ENCODE assay signal across 8 cellular contexts in genomic region chr9:126558051-126558665, GRCh38. TPM values are rescaled to one million over a fixed set of nuclear protein-coding genes. Genes with fewer than 3 reads are reported as not detected.
DNase-seq lines count a peak whose midpoint lies in the region; ATAC-seq and TF ChIP-seq lines count a peak whose summit lies in the region.

No MANE protein-coding gene starts in this region.

- no peak overlapping the region for H3K27ac ChIP-seq in esophagus squamous epithelium

- DNase-seq in AG20443 (ENCODE audit: low spot score) (peak; percentile 82), HAP-1 (ENCODE audit: low spot score in 2 of 2) (peak; percentile 46 to 77), NCI-H82 treated with DMSO at 0.1 percent for 48 hours (lab: John Stamatoyannopoulos, UW; ENCODE audit: unreplicated experiment) (peak; percentile 31), activated T-cell treated with anti-CD3 and anti-CD28 coated beads for 1 hour (ENCODE audit: low read depth) (peak; percentile 58), esophagus squamous epithelium (lab: John Stamatoyannopoulos, UW) (no peak), dedifferentiated amniotic fluid mesenchymal stem cell (ENCODE audit: extremely low spot score) (no peak)
- peak; percentile 63 to 66 for DNase-seq in stimulated activated naive CD8-positive, alpha-beta T cell treated with anti-CD3 and anti-CD28 coated beads, Interleukin-15, amount 100 ng/mL, for 72 hours

- intact Hi-C loops in esophagus squamous epithelium (cut with DNase I), result loop anchor here (5.0 kb wide), 1 partner anchor 56 kb away; no protein-coding TSS in a partner anchor

- no peak overlapping the region for H3K4me3 Mint-ChIP-seq in nephron
- no peak overlapping the region for H3K4me3 Mint-ChIP-seq in stimulated activated naive CD8-positive, alpha-beta T cell treated with anti-CD3 and anti-CD28 coated beads, Interleukin-15, amount 100 ng/mL, for 72 hours

- H3K27me3 ChIP-seq in HAP-1 (ENCODE audit: low read depth) (peaks cover 41% of the 10 kb centered on the region), esophagus squamous epithelium (peaks cover 0 to 48% (median 0%) of the 10 kb centered on the region in 4 donors)

- peak; percentile 84 for ATAC-seq in stimulated activated naive CD8-positive, alpha-beta T cell treated with anti-CD3 and anti-CD28 coated beads, Interleukin-15, amount 100 ng/mL, for 72 hours

- TF ChIP-seq POLR2A in esophagus squamous epithelium (IDR thresholded peaks at IDR 0.05), result no peak

- H3K4me1 Mint-ChIP-seq in nephron, result no peaks in the 10 kb centered on the region
- no peaks in the 10 kb centered on the region for H3K4me1 Mint-ChIP-seq in stimulated activated naive CD8-positive, alpha-beta T cell treated with anti-CD3 and anti-CD28 coated beads, Interleukin-15, amount 100 ng/mL, for 72 hours

- H3K27ac Mint-ChIP-seq in nephron, result no peak overlapping the region
- peak overlapping the region in 1 of 2 donors; percentile 29 for H3K27ac Mint-ChIP-seq in stimulated activated naive CD8-positive, alpha-beta T cell treated with anti-CD3 and anti-CD28 coated beads, Interleukin-15, amount 100 ng/mL, for 72 hours

- H3K27me3 Mint-ChIP-seq in nephron (ENCODE audit: low read depth), result peaks cover 48% of the 10 kb centered on the region
- peaks cover 45% of the 10 kb centered on the region for H3K27me3 Mint-ChIP-seq in stimulated activated naive CD8-positive, alpha-beta T cell treated with anti-CD3 and anti-CD28 coated beads, Interleukin-15, amount 100 ng/mL, for 72 hours

- 23 to 50% methylated on average over 1 to 2 of the region's 6 CpGs for WGBS in esophagus squamous epithelium, 2 donors

- in situ Hi-C loops in HAP-1 (cut with MboI; ENCODE audit: low sequenced_read_pairs), result loop anchor here (5.0 kb wide), 1 partner anchor 56 kb away; no protein-coding TSS in a partner anchor

- peak; percentile 93 to 97 (median 96) for TF ChIP-seq CTCF in esophagus squamous epithelium (IDR thresholded peaks at IDR 0.05)
- TF ChIP-seq CTCF in nephron (IDR thresholded peaks at IDR 0.05; ENCODE audit: unreplicated experiment in 3 of 3), result peak; percentile 86 to 87 (median 86)

- H3K4me3 ChIP-seq in HAP-1 (no peak overlapping the region), esophagus squamous epithelium (no peak overlapping the region)

- H3K36me3 Mint-ChIP-seq in nephron (ENCODE audit: low read depth), result no peaks in the 10 kb centered on the region

- H3K36me3 ChIP-seq in HAP-1 (replicated peaks) (no peaks in the 10 kb centered on the region), esophagus squamous epithelium (no peaks in the 10 kb centered on the region)

- H3K9me3 ChIP-seq in HAP-1 (no peaks in the 10 kb centered on the region), esophagus squamous epithelium (no peaks in the 10 kb centered on the region)

- H3K4me1 ChIP-seq in HAP-1 (no peaks in the 10 kb centered on the region), esophagus squamous epithelium (no peaks in the 10 kb centered on the region)

- H3K9me3 Mint-ChIP-seq in nephron, result no peaks in the 10 kb centered on the region
- no peaks in the 10 kb centered on the region for H3K9me3 Mint-ChIP-seq in stimulated activated naive CD8-positive, alpha-beta T cell treated with anti-CD3 and anti-CD28 coated beads, Interleukin-15, amount 100 ng/mL, for 72 hours

RNA-seq across cellular contexts. Expression of gene LMX1B, which starts 55.6 kb away (rescaled TPM):
- under 1 TPM in 1 of 4 donors, not detected in 3; 0.23 TPM for total RNA-seq in esophagus squamous epithelium

Comparison
In these comparisons a context has a peak if more than half of its experiments do, and no peak if none do; other contexts are left out.
1. DNase-seq: peak in AG20443 (single experiment), HAP-1 (2 of 2), NCI-H82 treated with DMSO at 0.1 percent for 48 hours (single experiment), activated T-cell treated with anti-CD3 and anti-CD28 coated beads for 1 hour (single experiment) and stimulated activated naive CD8-positive, alpha-beta T cell treated with anti-CD3 and anti-CD28 coated beads, Interleukin-15, amount 100 ng/mL, for 72 hours (2 of 2); none in esophagus squamous epithelium (single experiment) and dedifferentiated amniotic fluid mesenchymal stem cell (single experiment).